21 cellular contexts compared by ENCODE assay signal in genomic region chr9:134360180-134360759, GRCh38. TPM values are rescaled to one million over a fixed set of nuclear protein-coding genes. Genes with fewer than 3 reads are reported as not detected.
DNase-seq lines count a peak whose midpoint lies in the region; ATAC-seq, FAIRE-seq and TF ChIP-seq lines count a peak whose summit lies in the region.
"Had no signal": no experiment of that assay in that cellular context is flagged by ENCODE, and none has a peak within 500 bp of the region (broad histone marks: within the 10 kb centered on the region; RNA-seq: fewer than 3 reads in every experiment).

No MANE protein-coding gene starts in this region.

- no peak for FAIRE-seq in HepG2 (lab: Jason Lieb, UNC)

- TF ChIP-seq EP300 in HepG2 (IDR thresholded peaks at IDR 0.05; ENCODE audit: low read depth in 2 of 2, low read length in 2 of 2) (no peak), HepG2 (CRISPR knock-in tag; IDR thresholded peaks at IDR 0.05; ENCODE audit: borderline replicate concordance) (no peak)

- TF ChIP-seq RAD21 in HepG2 (CRISPR knock-in tag; IDR thresholded peaks at IDR 0.05): no peak

- WGBS in HepG2 (ENCODE audit: low lambda C conversion rate): 80% methylated on average over 1 of the region's 30 CpGs
- 51 to 80% (median 61%) methylated on average over 9 to 30 of the region's 30 CpGs for WGBS in spleen, 5 donors

- DNase-seq in CD1c-positive myeloid dendritic cell (ENCODE audit: extremely low spot score) (peak; percentile 51), RWPE2 (ENCODE audit: low spot score) (no peak), HepG2 (ENCODE audit: low spot score) (no peak), spleen (peak; percentile 89), endothelial cell (ENCODE audit: low spot score) (no peak), natural killer cell (no peak), NCI-H748 treated with DMSO at 0.1 percent for 48 hours (lab: John Stamatoyannopoulos, UW) (no peak)
- DNase-seq in stimulated activated CD4-positive, alpha-beta T cell treated with anti-CD3 and anti-CD28 coated beads, Interleukin-15, amount 100 ng/mL, for 24 hours: no peak
- DNase-seq: activated CD4-positive, CD25-positive, alpha-beta regulatory T cell; activated CD8-positive, alpha-beta T cell treated with anti-CD3 and anti-CD28 coated beads, Interleukin-2, amount 10 ng/mL, durations not matched to agents 7 days and 5 days; activated naive CD8-positive, alpha-beta T cell treated with anti-CD3 and anti-CD28 coated beads, Interleukin-2, amount 10 ng/mL, durations not matched to agents 7 days and 5 days; activated T-cell treated with anti-CD3 and anti-CD28 coated beads, Interleukin-2, amount 50 U/mL, for 48 hours; mesendoderm; NCI-H1694; nephron progenitor cell; stimulated activated naive CD8-positive, alpha-beta T cell treated with anti-CD3 and anti-CD28 coated beads, Interleukin-15, Interleukin-2, amounts not matched to agents 100 U/mL and 50 U/mL, for 24 hours had no signal

- H3K9me3 Mint-ChIP-seq in endothelial cell (ENCODE audit: unreplicated experiment) (no peaks in the 10 kb centered on the region), natural killer cell (no peaks in the 10 kb centered on the region)
- H3K9me3 Mint-ChIP-seq: activated naive CD8-positive, alpha-beta T cell treated with anti-CD3 and anti-CD28 coated beads, Interleukin-2, amount 10 ng/mL, durations not matched to agents 7 days and 5 days; IgD-negative memory B cell; nephron progenitor cell; T-helper 1 cell treated with Interleukin-12 subunit alpha and Interleukin-12 subunit beta and Interleukin-4 antibody, amounts not matched to agents 30 μg/mL and 1 μg/mL, for 36 hours had no signal

- H3K4me1 Mint-ChIP-seq in endothelial cell (ENCODE audit: unreplicated experiment) (no peaks in the 10 kb centered on the region), natural killer cell (peaks cover 0 to 4% of the 10 kb centered on the region in 2 donors)
- H3K4me1 Mint-ChIP-seq: activated naive CD8-positive, alpha-beta T cell treated with anti-CD3 and anti-CD28 coated beads, Interleukin-2, amount 10 ng/mL, durations not matched to agents 7 days and 5 days; IgD-negative memory B cell had no signal

- H3K27me3 Mint-ChIP-seq in endothelial cell (ENCODE audit: unreplicated experiment): peaks cover 6% of the 10 kb centered on the region
- no peaks in the 10 kb centered on the region for H3K27me3 Mint-ChIP-seq in natural killer cell (ENCODE audit: low read depth in 2 of 2)
- H3K27me3 Mint-ChIP-seq: activated naive CD8-positive, alpha-beta T cell treated with anti-CD3 and anti-CD28 coated beads, Interleukin-2, amount 10 ng/mL, durations not matched to agents 7 days and 5 days; IgD-negative memory B cell had no signal

- no peaks in the 10 kb centered on the region for H3K9me3 ChIP-seq in RWPE2 (ENCODE audit: severe bottlenecking)
- H3K9me3 ChIP-seq in HepG2 (ENCODE audit: low read length): no peaks in the 10 kb centered on the region
- no peaks in the 10 kb centered on the region for H3K9me3 ChIP-seq in spleen
- H3K9me3 ChIP-seq: esophagus muscularis mucosa, HAP-1 had no signal

- H3K27ac Mint-ChIP-seq in endothelial cell (ENCODE audit: unreplicated experiment): no peak overlapping the region
- no peak overlapping the region for H3K27ac Mint-ChIP-seq in natural killer cell
- H3K27ac Mint-ChIP-seq: activated CD8-positive, alpha-beta T cell treated with anti-CD3 and anti-CD28 coated beads, Interleukin-2, amount 10 ng/mL, durations not matched to agents 7 days and 5 days; activated naive CD8-positive, alpha-beta T cell treated with anti-CD3 and anti-CD28 coated beads, Interleukin-2, amount 10 ng/mL, durations not matched to agents 7 days and 5 days; nephron progenitor cell; T-helper 1 cell treated with Interleukin-12 subunit alpha and Interleukin-12 subunit beta and Interleukin-4 antibody, amounts not matched to agents 30 μg/mL and 1 μg/mL, for 36 hours had no signal

- H3K79me2 ChIP-seq in HepG2 (ENCODE audit: insufficient read depth, low read length): peaks cover 65% of the 10 kb centered on the region

- intact Hi-C loops in HepG2 (cut with micrococcal nuclease; ENCODE audit: unreplicated experiment): loop anchor here (5.0 kb wide), 1 partner anchor 188 kb away; no protein-coding TSS in a partner anchor
- intact Hi-C loops in spleen (cut with DNase I; ENCODE audit: low total_unique reads): no loop called here
- intact Hi-C loops in natural killer cell (cut with micrococcal nuclease): no loop called here

- BruUV-seq in HepG2 (replicated peaks; lab: Mats Ljungman, UMichigan): no TSS peak

- no peaks in the 10 kb centered on the region for H3K36me3 ChIP-seq in RWPE2 (ENCODE audit: low read depth)
- no peaks in the 10 kb centered on the region for H3K36me3 ChIP-seq in HepG2 (replicated peaks in 1 of 2; ENCODE audit: control insufficient read depth in 1 of 2, insufficient read depth in 2 of 2, low read length in 2 of 2)
- peaks cover 0 to 3% (median 0%) of the 10 kb centered on the region in 6 donors for H3K36me3 ChIP-seq in spleen
- H3K36me3 ChIP-seq: cardiac muscle cell, esophagus muscularis mucosa, HAP-1 had no signal

- peaks cover 66% of the 10 kb centered on the region for H3K4me1 ChIP-seq in RWPE2 (ENCODE audit: insufficient read depth, poor library complexity, severe bottlenecking)
- H3K4me1 ChIP-seq in HepG2 (ENCODE audit: insufficient read depth, low read length): peaks cover 71% of the 10 kb centered on the region
- H3K4me1 ChIP-seq in spleen: peaks cover 17 to 100% (median 58%) of the 10 kb centered on the region in 6 donors
- H3K4me1 ChIP-seq: HAP-1 had no signal

- H3K4me3 ChIP-seq in RWPE2 (ENCODE audit: severe bottlenecking) (no peak overlapping the region), HepG2 (replicated peaks in 1 of 3; ENCODE audit: insufficient read depth in 1 of 3, low read depth in 2 of 3, low read length in 3 of 3) (no peak overlapping the region), spleen (peak overlapping the region in 1 of 8 donors; percentile 39)
- H3K4me3 ChIP-seq: cardiac muscle cell, esophagus muscularis mucosa, HAP-1 had no signal

- no peak for ATAC-seq in RWPE2 (ENCODE audit: low read depth)
- ATAC-seq in HepG2: no peak
- ATAC-seq in natural killer cell: no peak
- ATAC-seq: activated CD8-positive, alpha-beta T cell treated with anti-CD3 and anti-CD28 coated beads, Interleukin-2, amount 10 ng/mL, durations not matched to agents 7 days and 5 days; stimulated activated naive CD8-positive, alpha-beta T cell treated with anti-CD3 and anti-CD28 coated beads, Interleukin-15, Interleukin-2, amounts not matched to agents 100 U/mL and 50 U/mL, for 24 hours had no signal

- H3K27ac ChIP-seq in RWPE2 (ENCODE audit: poor library complexity, severe bottlenecking) (peak overlapping the region; percentile 80), HepG2 (ENCODE audit: extremely low read length, insufficient read depth, low read length) (no peak overlapping the region), spleen (peak overlapping the region; percentile 3 to 78 (median 48))
- H3K27ac ChIP-seq: cardiac muscle cell had no signal

- CTCF ChIA-PET in HepG2 (lab: Yijun Ruan, JAX; ENCODE audit: low intra/inter-chr PET ratio, low total read pairs): no interaction called here

- TF ChIP-seq CTCF in RWPE2 (IDR thresholded peaks at IDR 0.05; ENCODE audit: poor library complexity, severe bottlenecking) (no peak), HepG2 (CRISPR knock-in tag; IDR thresholded peaks at IDR 0.05) (no peak), spleen (IDR thresholded peaks at IDR 0.05 in 8 of 11, conservative IDR thresholded peaks at IDR 0.05 in 3 of 11) (no peak), endothelial cell (IDR thresholded peaks at IDR 0.05; ENCODE audit: unreplicated experiment) (no peak), natural killer cell (IDR thresholded peaks at IDR 0.05) (no peak)

- peaks cover 58% of the 10 kb centered on the region for H4K20me1 ChIP-seq in HepG2 (ENCODE audit: insufficient read depth, low read length)

- POLR2A ChIA-PET in HepG2 (lab: Yijun Ruan, JAX): no interaction called here

- TF ChIP-seq POLR2A in HepG2 (IDR thresholded peaks at IDR 0.05; ENCODE audit: insufficient read depth in 1 of 2, low read depth in 2 of 2, low read length in 2 of 2) (no peak), spleen (IDR thresholded peaks at IDR 0.05) (no peak)

- H3K4me3 Mint-ChIP-seq in endothelial cell (ENCODE audit: unreplicated experiment) (no peak overlapping the region), natural killer cell (no peak overlapping the region)
- H3K4me3 Mint-ChIP-seq: activated CD8-positive, alpha-beta T cell treated with anti-CD3 and anti-CD28 coated beads, Interleukin-2, amount 10 ng/mL, durations not matched to agents 7 days and 5 days; activated naive CD8-positive, alpha-beta T cell treated with anti-CD3 and anti-CD28 coated beads, Interleukin-2, amount 10 ng/mL, durations not matched to agents 7 days and 5 days; IgD-negative memory B cell; nephron progenitor cell; T-helper 1 cell treated with Interleukin-12 subunit alpha and Interleukin-12 subunit beta and Interleukin-4 antibody, amounts not matched to agents 30 μg/mL and 1 μg/mL, for 36 hours had no signal

- H3K27me3 ChIP-seq in RWPE2 (ENCODE audit: insufficient read depth, poor library complexity, severe bottlenecking) (no peaks in the 10 kb centered on the region), HepG2 (ENCODE audit: control insufficient read depth in 1 of 2, insufficient read depth in 2 of 2, low read length in 2 of 2) (no peaks in the 10 kb centered on the region), spleen (replicated peaks in 1 of 7) (no peaks in the 10 kb centered on the region)
- H3K27me3 ChIP-seq: cardiac muscle cell, esophagus muscularis mucosa had no signal

- peaks cover 4% of the 10 kb centered on the region for H3K36me3 Mint-ChIP-seq in endothelial cell (ENCODE audit: low read depth, unreplicated experiment)
- no peaks in the 10 kb centered on the region for H3K36me3 Mint-ChIP-seq in natural killer cell
- H3K36me3 Mint-ChIP-seq: activated naive CD8-positive, alpha-beta T cell treated with anti-CD3 and anti-CD28 coated beads, Interleukin-2, amount 10 ng/mL, durations not matched to agents 7 days and 5 days; IgD-negative memory B cell had no signal

- in situ Hi-C loops in HepG2 (cut with HindIII; ENCODE audit: extremely low pct_ligation_motif_present, low pct_unique_long_range_greater_than_20kb): no loop called here

- no peak overlapping the region for H2AFZ ChIP-seq in HepG2 (ENCODE audit: low read length)

- no peak overlapping the region for H3K9ac ChIP-seq in HepG2 (ENCODE audit: insufficient read depth, low read depth, low read length)

- H3K4me2 ChIP-seq in HepG2 (ENCODE audit: low read depth, low read length): no peak overlapping the region

RNA-seq across cellular contexts. Expression of gene RXRA, which starts 34.0 kb away (rescaled TPM):
- 19.2 and 29.2 TPM in 2 replicates for total RNA-seq in HepG2 (2016; rRNA removed; fragmentation: Illumina TruSeq; extraction: Trizol)
- total RNA-seq in HepG2 (2016; cell fraction: cytosol; rRNA removed; fragmentation: Illumina TruSeq; extraction: Trizol; ENCODE audit: low read depth): 24.1 and 24.5 TPM in 2 replicates
- 16.2 and 29.2 TPM in 2 replicates for total RNA-seq in HepG2 (2016; cell fraction: insoluble cytoplasmic fraction; rRNA removed; fragmentation: Illumina TruSeq; extraction: Trizol)
- total RNA-seq in HepG2 (2016; cell fraction: membrane; rRNA removed; fragmentation: Illumina TruSeq; extraction: Trizol): 50.6 and 51.0 TPM in 2 replicates
- total RNA-seq in HepG2 (2016; cell fraction: nucleus; rRNA removed; fragmentation: Illumina TruSeq; extraction: Trizol): 14.5 and 14.9 TPM in 2 replicates
- polyA plus RNA-seq in HepG2 (2011; rRNA removed): 18.9 and 23.8 TPM in 2 replicates
- 20.3 and 28.6 TPM in 2 replicates for polyA plus RNA-seq in HepG2 (2011; cell fraction: cytosol; rRNA removed)
- polyA plus RNA-seq in HepG2 (2011; cell fraction: nucleus; rRNA removed): 25.5 and 28.6 TPM in 2 replicates
- polyA plus RNA-seq in HepG2 (2012): 42.6 and 48.4 TPM in 2 replicates
- 68.3 and 74.3 TPM in 2 replicates for polyA plus RNA-seq in HepG2 (2016; cell fraction: cytosol; fragmentation: Illumina TruSeq; extraction: Trizol; ENCODE audit: low read depth)
- 28.2 and 39.1 TPM in 2 replicates for polyA plus RNA-seq in HepG2 (2016; cell fraction: insoluble cytoplasmic fraction; fragmentation: Illumina TruSeq; extraction: Trizol; ENCODE audit: low read depth)
- 81.0 and 95.6 TPM in 2 replicates for polyA plus RNA-seq in HepG2 (2016; cell fraction: membrane; fragmentation: Illumina TruSeq; extraction: Trizol; ENCODE audit: low read depth)
- 27.8 and 30.7 TPM in 2 replicates for polyA plus RNA-seq in HepG2 (2016; cell fraction: nucleus; fragmentation: Illumina TruSeq; extraction: Trizol; ENCODE audit: insufficient read depth, low read depth)
- 26.4 and 69.1 TPM in 2 replicates for polyA minus RNA-seq in HepG2 (2011; rRNA and poly(A)+ RNA removed; ENCODE audit: low replicate concordance)
- 27.2 and 30.5 TPM in 2 replicates for polyA minus RNA-seq in HepG2 (2011; cell fraction: cytosol; rRNA and poly(A)+ RNA removed)
- 13.6 and 15.8 TPM in 2 replicates for polyA minus RNA-seq in HepG2 (2011; cell fraction: nucleus; rRNA and poly(A)+ RNA removed)
- total RNA-seq in spleen: 100 to 1,000 TPM in 2 of 7 donors, 10 to 100 TPM in 5; 67.7 to 116 (median 95.6) TPM
- polyA plus RNA-seq in spleen: 10 to 100 TPM; 10.9 to 40.4 (median 11.9) TPM
- total RNA-seq in endothelial cell (ENCODE audit: unreplicated experiment): 83.3 TPM
- total RNA-seq in natural killer cell: 10 to 100 TPM; 30.9 to 64.1 (median 42.2) TPM

Comparison
In these comparisons a context has a peak if more than half of its experiments do, and no peak if none do; other contexts are left out.
1. DNase-seq: peak in CD1c-positive myeloid dendritic cell (single experiment) and spleen (single experiment); none in RWPE2 (single experiment), HepG2 (single experiment), endothelial cell (single experiment), stimulated activated CD4-positive, alpha-beta T cell treated with anti-CD3 and anti-CD28 coated beads, Interleukin-15, amount 100 ng/mL, for 24 hours (single experiment), natural killer cell (single experiment) and NCI-H748 treated with DMSO at 0.1 percent for 48 hours (single experiment).